ENCODE assay signal across 20 cellular contexts in genomic region chr20:45305262-45305661, GRCh38. TPM values are rescaled to one million over a fixed set of nuclear protein-coding genes. Genes with fewer than 3 reads are reported as not detected.
"Had no signal": no experiment of that assay in that cellular context is flagged by ENCODE, and none has a peak within 500 bp of the region (broad histone marks: within the 10 kb centered on the region; RNA-seq: fewer than 3 reads in every experiment).

No MANE protein-coding gene starts in this region.

- H3K4me3 ChIP-seq: hepatocyte, transverse colon, vagina had no signal

- H3K27me3 ChIP-seq: hepatocyte, vagina had no signal

- H3K79me2 ChIP-seq: hepatocyte had no signal

- H2AFZ ChIP-seq: hepatocyte had no signal

- H3K9me3 ChIP-seq: transverse colon, vagina had no signal

- H3K36me3 ChIP-seq: transverse colon, vagina had no signal

- H3K4me3 Mint-ChIP-seq: memory B cell; natural killer cell treated with Interleukin-12 subunit alpha and Interleukin-12 subunit beta and Interleukin-15 and Interleukin-18, amount 100 ng/mL, for 72 hours; T-helper 2 cell treated with Interferon-gamma antibody and Interleukin-4, amounts not matched to agents 5 μg/mL and 100 μg/mL, for 36 hours had no signal

- H3K4me2 ChIP-seq: hepatocyte had no signal

- H3K27ac ChIP-seq: hepatocyte, transverse colon, vagina had no signal

- H3K9me3 Mint-ChIP-seq: memory B cell; natural killer cell treated with Interleukin-12 subunit alpha and Interleukin-12 subunit beta and Interleukin-15 and Interleukin-18, amount 100 ng/mL, for 72 hours; T-helper 2 cell treated with Interferon-gamma antibody and Interleukin-4, amounts not matched to agents 5 μg/mL and 100 μg/mL, for 36 hours had no signal

- H3K36me3 Mint-ChIP-seq: memory B cell; natural killer cell treated with Interleukin-12 subunit alpha and Interleukin-12 subunit beta and Interleukin-15 and Interleukin-18, amount 100 ng/mL, for 72 hours had no signal

- H3K4me1 Mint-ChIP-seq: memory B cell had no signal

- H3K27ac Mint-ChIP-seq: memory B cell; natural killer cell treated with Interleukin-12 subunit alpha and Interleukin-12 subunit beta and Interleukin-15 and Interleukin-18, amount 100 ng/mL, for 72 hours; progenitor cell of endocrine pancreas; T-helper 2 cell treated with Interferon-gamma antibody and Interleukin-4, amounts not matched to agents 5 μg/mL and 100 μg/mL, for 36 hours had no signal

- FAIRE-seq: bronchial epithelial cell, kidney, small intestine had no signal

- DNase-seq: activated CD4-positive, alpha-beta T cell treated with anti-CD3 and anti-CD28 coated beads, Interleukin-2, amount 50 U/mL, for 1 hour; activated naive CD4-positive, alpha-beta T cell; activated T-cell treated with anti-CD3 and anti-CD28 coated beads for 4 hours; dermis blood vessel endothelial cell; kidney; left ventricle myocardium superior; right cardiac atrium; small intestine; stimulated activated naive CD8-positive, alpha-beta T cell treated with anti-CD3 and anti-CD28 coated beads, Interleukin-15, Interleukin-2, amounts not matched to agents 100 U/mL and 50 U/mL, for 24 hours; transverse colon had no signal

RNA-seq across cellular contexts. Expression of gene RBPJL, which starts 1.4 kb away (rescaled TPM):
- total RNA-seq: aorta; bronchial epithelial cell; cerebellum; dermis blood vessel endothelial cell; glomerular endothelial cell; hepatocyte; kidney; left ventricle myocardium superior; natural killer cell treated with Interleukin-12 subunit alpha and Interleukin-12 subunit beta and Interleukin-15 and Interleukin-18, amount 100 ng/mL, for 72 hours; right cardiac atrium; transverse colon; vagina had no signal
- polyA plus RNA-seq: hepatocyte, right cardiac atrium had no signal

RNA-seq across cellular contexts. Expression of gene MATN4, which starts 2.8 kb away (rescaled TPM):
- total RNA-seq: cerebellum, glomerular endothelial cell, left ventricle myocardium superior, progenitor cell of endocrine pancreas, transverse colon, vagina had no signal
- polyA plus RNA-seq: hepatocyte had no signal

RNA-seq across cellular contexts. Expression of gene SLPI, which starts 50.9 kb away (rescaled TPM):
- total RNA-seq: glomerular endothelial cell, progenitor cell of endocrine pancreas had no signal
